ENCODE assay signal across 8 cellular contexts in genomic region chr11:117226388-117227385, GRCh38. TPM values are rescaled to one million over a fixed set of nuclear protein-coding genes. Genes with fewer than 3 reads are reported as not detected.
DNase-seq lines count a peak whose midpoint lies in the region; ATAC-seq and TF ChIP-seq lines count a peak whose summit lies in the region.

No MANE protein-coding gene starts in this region.

- no peak overlapping the region for H3K4me3 Mint-ChIP-seq in T-helper 2 cell treated with Interferon-gamma antibody and Interleukin-4, amounts not matched to agents 5 μg/mL and 100 μg/mL, for 36 hours

- H3K36me3 Mint-ChIP-seq in T-helper 2 cell treated with Interferon-gamma antibody and Interleukin-4, amounts not matched to agents 5 μg/mL and 100 μg/mL, for 36 hours (ENCODE audit: low read depth): peaks cover 72% of the 10 kb centered on the region

- no peak overlapping the region for H3K27ac ChIP-seq in colonic mucosa

- TF ChIP-seq CTCF in colonic mucosa (IDR thresholded peaks at IDR 0.05): peak; percentile 62

- ATAC-seq in HG02798 (IDR thresholded peaks at IDR 0.05; ENCODE audit: poor library complexity, unreplicated experiment): peak; percentile 65
- ATAC-seq in left lobe of liver: peak; percentile 94
- ATAC-seq in stimulated activated naive CD8-positive, alpha-beta T cell treated with anti-CD3 and anti-CD28 coated beads, Interleukin-15, Interleukin-2, amounts not matched to agents 100 U/mL and 50 U/mL, for 24 hours: peak; percentile 37
- no peak for ATAC-seq in GM19455 (IDR thresholded peaks at IDR 0.05; ENCODE audit: unreplicated experiment)

- H3K9me3 Mint-ChIP-seq in T-helper 2 cell treated with Interferon-gamma antibody and Interleukin-4, amounts not matched to agents 5 μg/mL and 100 μg/mL, for 36 hours: no peaks in the 10 kb centered on the region

- H3K9me3 ChIP-seq in colonic mucosa: no peaks in the 10 kb centered on the region

- no peaks in the 10 kb centered on the region for H3K27me3 Mint-ChIP-seq in T-helper 2 cell treated with Interferon-gamma antibody and Interleukin-4, amounts not matched to agents 5 μg/mL and 100 μg/mL, for 36 hours (ENCODE audit: low read depth)

- H3K4me1 ChIP-seq in colonic mucosa: peaks cover 19% of the 10 kb centered on the region

- peak overlapping the region; percentile 16 for H3K27ac Mint-ChIP-seq in T-helper 2 cell treated with Interferon-gamma antibody and Interleukin-4, amounts not matched to agents 5 μg/mL and 100 μg/mL, for 36 hours

- DNase-seq in EH (ENCODE audit: low read depth): peak; percentile 85
- DNase-seq in NCI-H2081 treated with DMSO at 0.1 percent for 48 hours (lab: John Stamatoyannopoulos, UW): peak; percentile 34
- DNase-seq in T-helper 2 cell treated with Interferon-gamma antibody and Interleukin-4, amounts not matched to agents 5 μg/mL and 100 μg/mL, for 36 hours (ENCODE audit: low spot score): peak; percentile 32
- DNase-seq in colonic mucosa: no peak
- DNase-seq in left lobe of liver (ENCODE audit: low spot score): peak; percentile 41
- DNase-seq in stimulated activated naive CD8-positive, alpha-beta T cell treated with anti-CD3 and anti-CD28 coated beads, Interleukin-15, Interleukin-2, amounts not matched to agents 100 U/mL and 50 U/mL, for 24 hours: no peak

- H3K36me3 ChIP-seq in colonic mucosa: peaks cover 9% of the 10 kb centered on the region

- H3K4me1 Mint-ChIP-seq in T-helper 2 cell treated with Interferon-gamma antibody and Interleukin-4, amounts not matched to agents 5 μg/mL and 100 μg/mL, for 36 hours (ENCODE audit: low read depth): peaks cover 34% of the 10 kb centered on the region

- H3K9ac ChIP-seq in colonic mucosa (ENCODE audit: low read depth in 2 of 2, low read length in 2 of 2): no peak overlapping the region

- no peak overlapping the region for H3K4me3 ChIP-seq in colonic mucosa

- H3K27me3 ChIP-seq in colonic mucosa: no peaks in the 10 kb centered on the region

- intact Hi-C loops in colonic mucosa (cut with DNase I): loop anchor here (5.0 to 10.0 kb wide), 3 partner anchors 122 to 434 kb away; partner anchors contain the start of gene APOA5

RNA-seq across cellular contexts. Expression of gene PCSK7, which starts 5.2 kb away (rescaled TPM):
- 100 to 1,000 TPM; 111 to 195 TPM for total RNA-seq in colonic mucosa
- total RNA-seq in left lobe of liver: 26.5 TPM

RNA-seq across cellular contexts. Expression of gene RNF214, which starts 5.8 kb away (rescaled TPM):
- 10 to 100 TPM; 20.0 to 20.3 TPM for total RNA-seq in colonic mucosa
- 10.7 TPM for total RNA-seq in left lobe of liver

RNA-seq across cellular contexts. Expression of gene TAGLN, which starts 27.5 kb away (rescaled TPM):
- total RNA-seq in colonic mucosa: 100 to 1,000 TPM in 1 of 2 donors, 10 to 100 TPM in 1; 86.8 to 989 TPM
- 67.3 TPM for total RNA-seq in left lobe of liver

RNA-seq across cellular contexts. Expression of gene SIDT2, which starts 48.1 kb away (rescaled TPM):
- total RNA-seq in colonic mucosa: 10 to 100 TPM; 42.9 to 69.3 TPM
- 56.6 TPM for total RNA-seq in left lobe of liver

Comparison
In these comparisons a context has a peak if more than half of its experiments do, and no peak if none do; other contexts are left out.
1. DNase-seq: peak in EH (single experiment), NCI-H2081 treated with DMSO at 0.1 percent for 48 hours (single experiment), T-helper 2 cell treated with Interferon-gamma antibody and Interleukin-4, amounts not matched to agents 5 μg/mL and 100 μg/mL, for 36 hours (single experiment) and left lobe of liver (single experiment); none in colonic mucosa (single experiment) and stimulated activated naive CD8-positive, alpha-beta T cell treated with anti-CD3 and anti-CD28 coated beads, Interleukin-15, Interleukin-2, amounts not matched to agents 100 U/mL and 50 U/mL, for 24 hours (single experiment).